19 cellular contexts compared by ENCODE assay signal in the genomic region with DNA sequence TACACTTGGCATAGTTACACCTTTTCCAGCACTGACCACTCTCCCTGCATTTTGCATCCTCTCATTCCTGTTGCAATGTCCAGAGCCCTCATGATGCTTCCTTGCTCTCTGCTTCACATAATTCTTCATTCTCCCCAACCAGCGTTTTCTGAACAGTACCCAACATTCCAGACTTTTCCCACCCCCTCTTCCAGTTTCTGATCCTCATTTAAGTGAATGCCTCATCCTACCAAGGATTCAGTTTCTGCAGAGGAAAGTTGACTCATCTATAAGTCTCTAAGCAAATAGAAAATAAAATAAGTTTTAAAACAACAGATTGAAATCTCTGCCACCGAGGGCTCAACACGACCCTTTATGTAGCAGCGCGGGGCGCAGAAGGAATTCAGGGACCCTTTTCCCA.
"Had no signal": no experiment of that assay in that cellular context is flagged by ENCODE, and none has a peak within 500 bp of the region (broad histone marks: within the 10 kb centered on the region; RNA-seq: fewer than 3 reads in every experiment).

No MANE protein-coding gene starts in this region.

- H3K36me3 ChIP-seq: adrenal gland, left lung had no signal

- H3K4me1 Mint-ChIP-seq: memory B cell had no signal

- H3K27me3 ChIP-seq: body of pancreas, testis had no signal

- FAIRE-seq: islet of Langerhans had no signal

- H3K4me1 ChIP-seq: body of pancreas, left lung, testis had no signal

- H3K4me3 Mint-ChIP-seq: endodermal cell; memory B cell; natural killer cell treated with Interleukin-12 subunit alpha and Interleukin-12 subunit beta and Interleukin-15 and Interleukin-18, amount 100 ng/mL, for 72 hours; T-helper 1 cell treated with Interleukin-12 subunit alpha and Interleukin-12 subunit beta and Interleukin-4 antibody, amounts not matched to agents 30 μg/mL and 1 μg/mL, for 36 hours had no signal

- H3K9me3 ChIP-seq: adrenal gland, body of pancreas, left lung, testis had no signal

- DNase-seq: activated CD4-positive, alpha-beta T cell treated with anti-CD3 and anti-CD28 coated beads for 48 hours; activated naive CD4-positive, alpha-beta T cell treated with Interleukin-2 at 50 U/mL for 16 hours; adrenal gland; body of pancreas; dermis blood vessel endothelial cell; endodermal cell; foreskin melanocyte; head of caudate nucleus; left lung; nucleus accumbens; stimulated activated CD4-positive, alpha-beta T cell treated with anti-CD3 and anti-CD28 coated beads, Interleukin-2, amount 100 ng/mL, for 48 hours; stimulated activated CD8-positive, alpha-beta memory T cell treated with anti-CD3 and anti-CD28 coated beads, Interleukin-4, amount 100 ng/mL, for 48 hours; stimulated activated naive CD8-positive, alpha-beta T cell treated with anti-CD3 and anti-CD28 coated beads, Interleukin-15, Interleukin-2, amounts not matched to agents 100 U/mL and 50 U/mL, for 24 hours; testis had no signal

- H3K36me3 Mint-ChIP-seq: memory B cell; natural killer cell treated with Interleukin-12 subunit alpha and Interleukin-12 subunit beta and Interleukin-15 and Interleukin-18, amount 100 ng/mL, for 72 hours; WTC11 had no signal

- H3K4me3 ChIP-seq: adrenal gland, body of pancreas, left lung, testis had no signal

- H3K27ac Mint-ChIP-seq: endodermal cell; memory B cell; natural killer cell treated with Interleukin-12 subunit alpha and Interleukin-12 subunit beta and Interleukin-15 and Interleukin-18, amount 100 ng/mL, for 72 hours; T-helper 1 cell treated with Interleukin-12 subunit alpha and Interleukin-12 subunit beta and Interleukin-4 antibody, amounts not matched to agents 30 μg/mL and 1 μg/mL, for 36 hours; WTC11 had no signal

- H3K9me3 Mint-ChIP-seq: endodermal cell; memory B cell; natural killer cell treated with Interleukin-12 subunit alpha and Interleukin-12 subunit beta and Interleukin-15 and Interleukin-18, amount 100 ng/mL, for 72 hours; T-helper 1 cell treated with Interleukin-12 subunit alpha and Interleukin-12 subunit beta and Interleukin-4 antibody, amounts not matched to agents 30 μg/mL and 1 μg/mL, for 36 hours; WTC11 had no signal

- H3K27ac ChIP-seq: adrenal gland, body of pancreas, left lung, testis had no signal
